18 cellular contexts compared by ENCODE assay signal in the genomic region with DNA sequence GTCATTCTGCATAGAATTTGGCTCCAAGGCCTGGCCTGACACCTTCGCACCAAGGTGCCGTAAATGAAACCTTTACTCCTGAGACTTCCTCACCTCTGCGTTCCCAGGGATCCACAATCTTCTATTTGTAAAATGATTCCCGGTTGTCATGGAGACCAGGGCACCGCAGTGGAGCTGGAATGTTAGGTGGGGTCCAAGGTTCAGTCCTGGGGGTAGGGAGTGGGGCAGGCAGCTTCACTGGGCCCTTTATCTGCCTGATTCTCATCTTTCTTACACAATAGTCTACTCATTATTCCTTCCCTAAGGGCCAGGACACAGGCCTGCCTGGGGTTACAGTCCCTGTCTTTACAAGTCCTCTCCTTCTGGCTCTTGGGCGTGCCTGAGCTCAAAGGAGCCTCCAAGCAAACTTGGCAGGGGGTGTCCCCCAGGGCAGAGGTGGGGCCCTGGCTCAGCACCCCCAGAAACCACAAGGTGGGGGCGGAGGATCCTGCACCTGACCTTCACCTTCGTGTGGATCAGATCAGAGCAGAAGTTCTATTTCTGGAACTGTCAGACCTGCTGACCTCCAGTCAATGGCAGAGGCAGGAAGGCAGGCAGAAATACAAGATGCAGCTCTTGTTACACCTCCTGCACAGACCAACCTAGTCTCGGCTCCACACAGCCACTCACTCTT. TPM values are rescaled to one million over a fixed set of nuclear protein-coding genes. Genes with fewer than 3 reads are reported as not detected.
A peak's percentile ranks its signal among the peaks of the same experiment; 100 is the strongest.
DNase-seq lines count a peak whose midpoint lies in the region; ATAC-seq, FAIRE-seq and TF ChIP-seq lines count a peak whose summit lies in the region.
"Had no signal": no experiment of that assay in that cellular context is flagged by ENCODE, and none has a peak within 500 bp of the region (broad histone marks: within the 10 kb centered on the region; RNA-seq: fewer than 3 reads in every experiment).

No MANE protein-coding gene starts in this region.

- DNase-seq in LoVo (ENCODE audit: low spot score) (peak; percentile 93), bronchial epithelial cell (ENCODE audit: low read depth) (peak; percentile 77), mucosa of descending colon (peak in 1 of 3 donors; percentile 63), NCI-H524 treated with DMSO at 0.1 percent for 48 hours (lab: John Stamatoyannopoulos, UW) (no peak), T-helper 17 cell (no peak)
- no peak for DNase-seq in CD4-positive, alpha-beta T cell
- DNase-seq: activated CD4-positive, alpha-beta T cell treated with anti-CD3 and anti-CD28 coated beads, Interleukin-2, amount 50 U/mL, for 1 hour; DMS79; effector CD8-positive, alpha-beta T cell; IMR-90; left ventricle myocardium inferior; NCI-H187 treated with DMSO at 0.1 percent for 48 hours; stimulated activated CD8-positive, alpha-beta memory T cell treated with anti-CD3 and anti-CD28 coated beads, Interleukin-4, amount 100 ng/mL, for 48 hours; uterus had no signal

- H3K9ac ChIP-seq in BLaER1 = no peak overlapping the region

- H3K27ac Mint-ChIP-seq in CD4-positive, alpha-beta T cell = no peak overlapping the region
- no peak overlapping the region for H3K27ac Mint-ChIP-seq in T-helper 17 cell

- H3K27me3 ChIP-seq in BLaER1 (no peaks in the 10 kb centered on the region; the same call in 1 of the 2 replicates), bronchial epithelial cell (ENCODE audit: control insufficient read depth, insufficient read depth, low read length) (no peaks in the 10 kb centered on the region)
- peaks cover 30% of the 10 kb centered on the region for H3K27me3 ChIP-seq in CD4-positive, alpha-beta T cell (ENCODE audit: control insufficient read depth, insufficient read depth, low read length)
- H3K27me3 ChIP-seq: ascending aorta, uterus had no signal

- peak overlapping the region; percentile 36 for H3K4me2 ChIP-seq in BLaER1

- POLR2A ChIA-PET in CD4-positive, alpha-beta T cell (lab: Charles Lee) = no interaction called here

- H3K9me3 Mint-ChIP-seq in CD4-positive, alpha-beta T cell = no peaks in the 10 kb centered on the region

- intact Hi-C loops in mucosa of descending colon (cut with DNase I, micrococcal nuclease) = no loop called here
- intact Hi-C loops in CD4-positive, alpha-beta T cell (cut with DNase I, micrococcal nuclease) = no loop called here

- H3K4me1 Mint-ChIP-seq in CD4-positive, alpha-beta T cell (ENCODE audit: low read depth) = no peaks in the 10 kb centered on the region
- peaks cover 2% of the 10 kb centered on the region for H3K4me1 Mint-ChIP-seq in T-helper 17 cell

- ATAC-seq in mucosa of descending colon (peak; percentile 90), GM18867 (IDR thresholded peaks at IDR 0.05; ENCODE audit: unreplicated experiment) (no peak), T-helper 17 cell (no peak)
- no peak for ATAC-seq in CD4-positive, alpha-beta T cell (ENCODE audit: poor library complexity)

- H3K4me3 ChIP-seq in BLaER1 (no peak overlapping the region), bronchial epithelial cell (ENCODE audit: low read depth, low read length) (no peak overlapping the region), mucosa of descending colon (no peak overlapping the region)
- H3K4me3 ChIP-seq: ascending aorta, left ventricle myocardium inferior, uterus had no signal

- no peaks in the 10 kb centered on the region for H4K20me1 ChIP-seq in BLaER1

- CTCF ChIA-PET in CD4-positive, alpha-beta T cell (lab: Charles Lee) = no interaction called here

- no peak for FAIRE-seq in bronchial epithelial cell (lab: Jason Lieb, UNC)
- FAIRE-seq: GM12891 had no signal

- H3K9me3 ChIP-seq in BLaER1 (no peaks in the 10 kb centered on the region), mucosa of descending colon (no peaks in the 10 kb centered on the region), T-helper 17 cell (ENCODE audit: control insufficient read depth, low read length, poor library complexity, severe bottlenecking) (no peaks in the 10 kb centered on the region)
- H3K9me3 ChIP-seq in CD4-positive, alpha-beta T cell (ENCODE audit: control insufficient read depth, low read length) = no peaks in the 10 kb centered on the region
- H3K9me3 ChIP-seq: ascending aorta, left ventricle myocardium inferior, uterus had no signal

- no peak overlapping the region for H3K4me3 Mint-ChIP-seq in CD4-positive, alpha-beta T cell
- H3K4me3 Mint-ChIP-seq in T-helper 17 cell = no peak overlapping the region

- TF ChIP-seq CTCF in bronchial epithelial cell (IDR thresholded peaks at IDR 0.05; ENCODE audit: insufficient read depth, low read length, severe bottlenecking) = no peak
- no peak for TF ChIP-seq CTCF in mucosa of descending colon (IDR thresholded peaks at IDR 0.05)
- TF ChIP-seq CTCF in CD4-positive, alpha-beta T cell (IDR thresholded peaks at IDR 0.05) = no peak

- H3K36me3 ChIP-seq in BLaER1 (no peaks in the 10 kb centered on the region), bronchial epithelial cell (ENCODE audit: control insufficient read depth, insufficient read depth, low read length) (no peaks in the 10 kb centered on the region), mucosa of descending colon (ENCODE audit: low read depth) (no peaks in the 10 kb centered on the region)
- H3K36me3 ChIP-seq: ascending aorta, left ventricle myocardium inferior, uterus had no signal

- H3K4me1 ChIP-seq in BLaER1 (peaks cover 33% of the 10 kb centered on the region), mucosa of descending colon (ENCODE audit: low read depth) (peaks cover 22% of the 10 kb centered on the region)
- H3K4me1 ChIP-seq: ascending aorta, left ventricle myocardium inferior, uterus had no signal

- no peak overlapping the region for H3K27ac ChIP-seq in BLaER1
- H3K27ac ChIP-seq in CD4-positive, alpha-beta T cell (ENCODE audit: low read depth, low read length) = no peak overlapping the region
- H3K27ac ChIP-seq: ascending aorta, left ventricle myocardium inferior, uterus had no signal

- H3K36me3 Mint-ChIP-seq in CD4-positive, alpha-beta T cell (ENCODE audit: low read depth) = no peaks in the 10 kb centered on the region
- H3K36me3 Mint-ChIP-seq in T-helper 17 cell (ENCODE audit: low read depth) = peaks cover 5% of the 10 kb centered on the region

- H3K27me3 Mint-ChIP-seq in CD4-positive, alpha-beta T cell = peaks cover 55% of the 10 kb centered on the region
- peaks cover 67% of the 10 kb centered on the region for H3K27me3 Mint-ChIP-seq in T-helper 17 cell

RNA-seq across cellular contexts. Expression of gene RIPK4, which starts 51.1 kb away (rescaled TPM):
- 34.0 and 35.5 TPM in 2 replicates for total RNA-seq in bronchial epithelial cell
- total RNA-seq in mucosa of descending colon = 10 to 100 TPM in 2 of 3 donors, 1 to 10 TPM in 1; 5.1 to 14.8 (median 10.2) TPM
- total RNA-seq in CD4-positive, alpha-beta T cell = 1 to 10 TPM; 2.5 to 3.0 TPM
- total RNA-seq in T-helper 17 cell = under 1 TPM; 0.37 to 0.50 TPM

Comparison
In these comparisons a context has a peak if more than half of its experiments do, and no peak if none do; other contexts are left out.
1. DNase-seq: peak in LoVo (single experiment) and bronchial epithelial cell (single experiment); none in CD4-positive, alpha-beta T cell (0 of 10), NCI-H524 treated with DMSO at 0.1 percent for 48 hours (single experiment) and T-helper 17 cell (0 of 3).